Comparison of ENCODE assay signal across 10 cellular contexts in genomic region chr13:113342820-113343691, GRCh38.
"Had no signal": no experiment of that assay in that cellular context is flagged by ENCODE, and none has a peak within 500 bp of the region (broad histone marks: within the 10 kb centered on the region; RNA-seq: fewer than 3 reads in every experiment).

No MANE protein-coding gene starts in this region.

- H3K4me1 ChIP-seq: heart left ventricle, uterus had no signal

- H3K27me3 ChIP-seq: heart left ventricle, uterus had no signal

- DNase-seq: activated CD4-positive, alpha-beta T cell treated with anti-CD3 and anti-CD28 coated beads for 1 hour; activated CD4-positive, alpha-beta T cell treated with anti-CD3 and anti-CD28 coated beads, Interleukin-2, amount 50 U/mL, for 48 hours; activated naive CD4-positive, alpha-beta T cell treated with Interleukin-2 at 50 U/mL for 16 hours; naive B cell; right cardiac atrium; T-helper 9 cell; uterus had no signal

- H3K27ac ChIP-seq: heart left ventricle, thoracic aorta, uterus had no signal

- H3K4me3 ChIP-seq: heart left ventricle, thoracic aorta, uterus had no signal

- H3K9me3 ChIP-seq: heart left ventricle, thoracic aorta, uterus had no signal

- ATAC-seq: activated T-helper 17 cell treated with anti-CD3 and anti-CD28 coated beads, Interleukin-2, amount 50 U/mL, for 72 hours; heart left ventricle; right cardiac atrium had no signal

- H3K36me3 ChIP-seq: thoracic aorta, uterus had no signal
